Comparison of ENCODE assay signal across 8 cellular contexts in the genomic region with DNA sequence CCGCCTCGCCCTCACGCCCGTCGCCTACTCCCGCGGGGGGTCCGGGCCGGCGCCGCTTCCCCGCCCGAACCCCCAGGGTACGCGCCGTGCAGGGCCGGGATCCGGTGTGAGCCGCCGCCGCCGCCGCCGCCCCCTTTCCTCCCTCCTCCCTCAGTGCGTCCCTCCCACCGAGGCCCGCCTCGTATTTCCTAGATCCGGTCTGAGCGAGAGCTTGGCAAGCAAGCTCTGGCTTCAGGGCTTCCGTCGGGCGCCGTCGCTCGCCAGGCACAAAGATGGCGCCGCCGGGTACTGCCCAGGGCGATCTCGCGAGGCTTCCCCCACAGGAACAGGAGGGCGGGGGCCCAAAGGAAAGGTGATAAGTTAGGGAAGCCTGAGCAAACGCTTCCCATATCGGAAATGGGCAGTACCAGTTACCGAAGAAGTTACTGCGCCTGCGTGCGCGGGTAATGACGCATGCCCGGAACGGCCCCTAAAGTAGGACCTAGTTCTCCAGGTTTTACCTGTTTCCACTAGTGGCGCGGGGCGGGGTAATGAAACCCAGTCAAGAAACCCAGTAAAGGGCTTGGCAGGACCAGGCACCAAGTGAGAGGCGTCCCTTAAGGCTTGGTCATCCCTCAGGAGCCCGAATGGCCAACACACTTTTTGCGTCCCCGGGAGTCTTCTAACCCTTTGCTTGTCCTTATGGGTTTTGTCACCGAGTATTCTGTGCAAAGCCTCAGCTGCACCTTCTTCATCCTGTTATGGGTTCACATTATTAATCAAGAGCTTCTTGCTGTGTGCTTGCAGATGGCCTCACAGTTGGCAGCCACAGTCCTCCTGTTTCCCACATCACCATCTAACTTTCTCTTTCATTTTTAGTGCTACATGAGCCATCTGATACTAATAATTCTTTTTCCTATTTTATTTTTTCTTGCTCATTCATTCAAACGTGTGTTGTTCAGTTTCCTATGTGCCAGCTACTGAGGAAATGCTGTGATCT. TPM values are rescaled to one million over a fixed set of nuclear protein-coding genes. Genes with fewer than 3 reads are reported as not detected.
DNase-seq lines count a peak whose midpoint lies in the region; ATAC-seq and TF ChIP-seq lines count a peak whose summit lies in the region.

Gene TAB3, minus strand, starts transcription at position 108 of the 979 bp plus-strand sequence. CDS start 29,666 bp downstream, outside the sequence.

- H3K4me3 ChIP-seq in Jurkat, Clone E6-1 (ENCODE audit: low read length): peak within 1 kb of the TSS; percentile 65
- H3K4me3 ChIP-seq in PC-9 (peak within 1 kb of the TSS; percentile 89), epithelial cell of proximal tubule (ENCODE audit: low read depth, low read length) (peak within 1 kb of the TSS; percentile 72)

- H3K27ac ChIP-seq in PC-9: peak within 1 kb of the TSS; percentile 77

- peaks cover 44% of the 10 kb centered on the region for H3K79me2 ChIP-seq in PC-9 (ENCODE audit: low read depth)

- TSS peak; percentile 82 for BruUV-seq in PC-9 (replicated peaks; lab: Mats Ljungman, UMichigan)

- H3K9me2 ChIP-seq in PC-9 (ENCODE audit: insufficient read depth): no peaks in the 10 kb centered on the region

- H3F3A ChIP-seq in PC-9 (ENCODE audit: insufficient read depth, low read depth): peaks cover 19% of the 10 kb centered on the region

- no peaks in the 10 kb centered on the region for H4K20me1 ChIP-seq in PC-9 (ENCODE audit: insufficient read depth)

- DNase-seq in DMS153 (lab: John Stamatoyannopoulos, UW) (peak; percentile 97), PC-9 (peak; percentile 95 to 96), epithelial cell of proximal tubule (ENCODE audit: low read depth) (peak; percentile 75), mucosa of gallbladder (ENCODE audit: low spot score) (peak; percentile 95)
- DNase-seq in Jurkat, Clone E6-1 (ENCODE audit: low read depth, low spot score): peak; percentile 93
- peak; percentile 91 for DNase-seq in activated T-cell treated with anti-CD3 and anti-CD28 coated beads, Interleukin-2, amount 50 U/mL, for 1 hour
- DNase-seq in stimulated activated CD8-positive, alpha-beta memory T cell treated with anti-CD3 and anti-CD28 coated beads, Interleukin-4, amount 100 ng/mL, for 4 hours (ENCODE audit: low read depth in 2 of 2, low spot score in 1 of 2): peak; percentile 80 to 87

- H3K27me3 ChIP-seq in PC-9 (ENCODE audit: insufficient read depth, low read depth): no peaks in the 10 kb centered on the region

- ATAC-seq in GM21619 (IDR thresholded peaks at IDR 0.05; ENCODE audit: unreplicated experiment): peak; percentile 88

- intact Hi-C loops in PC-9 (cut with micrococcal nuclease; ENCODE audit: unreplicated experiment): loop anchor here (1.0 to 5.0 kb wide), 3 partner anchors 13 to 68 kb away; no protein-coding TSS in a partner anchor

- H2AFZ ChIP-seq in PC-9: peak within 1 kb of the TSS; percentile 88

- POLR2A ChIA-PET in PC-9 (lab: Charles Lee; ENCODE audit: unreplicated experiment): interaction anchor here (0.6 to 1.1 kb wide), 4 partner anchors 17 to 1227 kb away, joined by 3 to 10 read pairs (median 5); no protein-coding TSS in a partner anchor

- H3K36me3 ChIP-seq in PC-9 (ENCODE audit: low read depth): no peaks in the 10 kb centered on the region

- H3K9me3 ChIP-seq in PC-9 (ENCODE audit: insufficient read depth, low read depth): peaks cover 4% of the 10 kb centered on the region; the same call in 1 of the 2 replicates

- H3K4me1 ChIP-seq in PC-9 (replicated peaks; ENCODE audit: insufficient read depth): peaks cover 53% of the 10 kb centered on the region

- CTCF ChIA-PET in PC-9 (lab: Charles Lee): no interaction called here

- TF ChIP-seq CTCF in PC-9 (conservative IDR thresholded peaks at IDR 0.05) (no peak), epithelial cell of proximal tubule (conservative IDR thresholded peaks at IDR 0.05; ENCODE audit: low read depth, low read length) (no peak)

- peak within 1 kb of the TSS; percentile 91 for H3K4me2 ChIP-seq in PC-9

RNA-seq across cellular contexts. Expression of gene TAB3, which starts in this region (rescaled TPM):
- polyA plus RNA-seq in Jurkat, Clone E6-1 (2012; ENCODE audit: insufficient read depth, insufficient read length): 7.4 TPM
- total RNA-seq in PC-9 (2021): 46.7 and 50.8 TPM in 2 replicates
- total RNA-seq in epithelial cell of proximal tubule: 12.9 and 19.4 TPM in 2 replicates
- total RNA-seq in mucosa of gallbladder: 29.7 TPM

Comparison
In these comparisons a context has a peak if more than half of its experiments do, and no peak if none do; other contexts are left out.
1. Peak in every context shown above with its lines: DNase-seq, ATAC-seq, H3K4me3 ChIP-seq and H3K27ac ChIP-seq.